ENCODE assay signal across 1 cellular context in the genomic region with DNA sequence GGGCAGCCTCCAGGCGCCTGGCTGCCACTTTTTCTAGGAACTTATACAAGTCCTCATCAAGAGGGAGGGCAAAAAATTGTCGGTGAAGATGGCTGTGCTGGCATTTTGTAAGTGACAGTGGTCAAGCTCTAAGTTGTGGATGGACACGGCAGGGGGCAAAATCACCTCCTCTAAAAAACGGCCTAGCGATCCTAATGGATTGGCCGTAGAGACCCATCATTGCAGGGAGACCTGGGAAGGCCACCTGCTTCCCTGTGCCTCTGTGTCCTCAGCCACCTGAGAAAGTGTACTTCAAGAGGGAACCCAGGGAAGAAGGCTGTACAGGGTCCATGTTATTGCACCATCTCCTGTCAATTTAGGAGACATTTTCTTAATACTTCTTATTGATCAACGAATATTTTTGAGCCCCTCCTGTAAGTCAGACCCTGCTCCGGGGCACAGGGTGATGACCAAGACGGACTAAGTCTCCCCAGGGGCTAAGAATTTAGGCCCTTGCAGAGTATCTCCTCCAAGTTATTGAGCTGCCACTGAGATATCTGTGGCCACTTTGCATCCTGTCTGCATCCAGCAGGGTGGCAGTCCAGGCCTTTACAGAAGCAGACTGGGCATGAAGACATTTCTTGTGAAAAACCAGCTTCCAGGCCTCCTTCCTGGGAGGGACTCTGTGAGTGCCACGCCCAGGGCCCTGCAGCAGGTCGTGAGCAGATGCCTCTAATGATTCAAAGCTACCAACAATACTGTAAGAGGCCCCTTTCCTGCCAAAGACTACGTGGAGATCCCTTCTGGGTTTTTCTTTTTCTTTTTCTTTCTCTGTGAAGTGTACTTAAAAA.
TF ChIP-seq lines count a peak whose summit lies in the region.

No MANE protein-coding gene starts in this region.

TF ChIP-seq in HepG2, 621 proteins besides CTCF, POLR2A, EP300 and RAD21 (continued from another document):
- TF ChIP-seq, protein P1, sequence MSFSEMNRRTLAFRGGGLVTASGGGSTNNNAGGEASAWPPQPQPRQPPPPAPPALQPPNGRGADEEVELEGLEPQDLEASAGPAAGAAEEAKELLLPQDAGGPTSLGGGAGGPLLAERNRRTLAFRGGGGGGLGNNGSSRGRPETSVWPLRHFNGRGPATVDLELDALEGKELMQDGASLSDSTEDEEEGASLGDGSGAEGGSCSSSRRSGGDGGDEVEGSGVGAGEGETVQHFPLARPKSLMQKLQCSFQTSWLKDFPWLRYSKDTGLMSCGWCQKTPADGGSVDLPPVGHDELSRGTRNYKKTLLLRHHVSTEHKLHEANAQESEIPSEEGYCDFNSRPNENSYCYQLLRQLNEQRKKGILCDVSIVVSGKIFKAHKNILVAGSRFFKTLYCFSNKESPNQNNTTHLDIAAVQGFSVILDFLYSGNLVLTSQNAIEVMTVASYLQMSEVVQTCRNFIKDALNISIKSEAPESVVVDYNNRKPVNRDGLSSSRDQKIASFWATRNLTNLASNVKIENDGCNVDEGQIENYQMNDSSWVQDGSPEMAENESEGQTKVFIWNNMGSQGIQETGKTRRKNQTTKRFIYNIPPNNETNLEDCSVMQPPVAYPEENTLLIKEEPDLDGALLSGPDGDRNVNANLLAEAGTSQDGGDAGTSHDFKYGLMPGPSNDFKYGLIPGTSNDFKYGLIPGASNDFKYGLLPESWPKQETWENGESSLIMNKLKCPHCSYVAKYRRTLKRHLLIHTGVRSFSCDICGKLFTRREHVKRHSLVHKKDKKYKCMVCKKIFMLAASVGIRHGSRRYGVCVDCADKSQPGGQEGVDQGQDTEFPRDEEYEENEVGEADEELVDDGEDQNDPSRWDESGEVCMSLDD (CRISPR knock-in tag; IDR thresholded peaks at IDR 0.05; ENCODE audit: borderline replicate concordance) = no peak
- TF ChIP-seq ETV6 (CRISPR knock-in tag; conservative IDR thresholded peaks at IDR 0.05) (0 out of 2 replicates have a peak, but pooled peaks have one; percentile 2), ELF3 (CRISPR knock-in tag; IDR thresholded peaks at IDR 0.05) (no peak)
- TF ChIP-seq, protein P2, sequence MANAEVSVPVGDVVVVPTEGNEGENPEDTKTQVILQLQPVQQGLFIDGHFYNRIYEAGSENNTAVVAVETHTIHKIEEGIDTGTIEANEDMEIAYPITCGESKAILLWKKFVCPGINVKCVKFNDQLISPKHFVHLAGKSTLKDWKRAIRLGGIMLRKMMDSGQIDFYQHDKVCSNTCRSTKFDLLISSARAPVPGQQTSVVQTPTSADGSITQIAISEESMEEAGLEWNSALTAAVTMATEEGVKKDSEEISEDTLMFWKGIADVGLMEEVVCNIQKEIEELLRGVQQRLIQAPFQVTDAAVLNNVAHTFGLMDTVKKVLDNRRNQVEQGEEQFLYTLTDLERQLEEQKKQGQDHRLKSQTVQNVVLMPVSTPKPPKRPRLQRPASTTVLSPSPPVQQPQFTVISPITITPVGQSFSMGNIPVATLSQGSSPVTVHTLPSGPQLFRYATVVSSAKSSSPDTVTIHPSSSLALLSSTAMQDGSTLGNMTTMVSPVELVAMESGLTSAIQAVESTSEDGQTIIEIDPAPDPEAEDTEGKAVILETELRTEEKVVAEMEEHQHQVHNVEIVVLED (CRISPR knock-in tag; IDR thresholded peaks at IDR 0.05; ENCODE audit: borderline replicate concordance) = no peak; the same call in 1 of the 2 replicates
